Comparison of ENCODE assay signal across 8 cellular contexts in genomic region chr1:206479164-206480125, GRCh38. TPM values are rescaled to one million over a fixed set of nuclear protein-coding genes. Genes with fewer than 3 reads are reported as not detected.
DNase-seq lines count a peak whose midpoint lies in the region; ATAC-seq, FAIRE-seq and TF ChIP-seq lines count a peak whose summit lies in the region.

No MANE protein-coding gene starts in this region.

- H3K27me3 ChIP-seq in adrenal gland (no peaks in the 10 kb centered on the region), right cardiac atrium (ENCODE audit: control insufficient read depth, insufficient read depth) (no peaks in the 10 kb centered on the region), small intestine (ENCODE audit: control insufficient read depth in 2 of 2, insufficient read depth in 2 of 2, low read length in 2 of 2) (no peaks in the 10 kb centered on the region)

- peak; percentile 55 to 87 (median 78) for TF ChIP-seq CTCF in adrenal gland (IDR thresholded peaks at IDR 0.05)

- no peak overlapping the region for H3K27ac ChIP-seq in adrenal gland
- H3K27ac ChIP-seq in right cardiac atrium (ENCODE audit: low read length): no peak overlapping the region
- no peak overlapping the region for H3K27ac ChIP-seq in small intestine (ENCODE audit: low read depth in 1 of 2, low read length in 1 of 2)

- H3K36me3 ChIP-seq in adrenal gland (replicated peaks in 1 of 2): peaks cover 0 to 4% of the 10 kb centered on the region in 2 donors
- peaks cover 0 to 6% of the 10 kb centered on the region in 2 donors for H3K36me3 ChIP-seq in small intestine (ENCODE audit: control insufficient read depth in 2 of 2, insufficient read depth in 2 of 2, low read length in 2 of 2)

- H3K9me3 ChIP-seq in adrenal gland (replicated peaks in 1 of 3) (no peaks in the 10 kb centered on the region), right cardiac atrium (ENCODE audit: control insufficient read depth, low read length) (no peaks in the 10 kb centered on the region), small intestine (ENCODE audit: control insufficient read depth, low read depth) (no peaks in the 10 kb centered on the region)

- no peak for TF ChIP-seq POLR2A in adrenal gland (IDR thresholded peaks at IDR 0.05)

- peak; percentile 76 to 77 for DNase-seq in NCI-H524 (lab: John Stamatoyannopoulos, UW)
- no peak for DNase-seq in NCI-H524 treated with DMSO at 0.1 percent for 48 hours (lab: John Stamatoyannopoulos, UW)
- peak; percentile 8 for DNase-seq in NCI-H146 treated with DMSO at 0.1 percent for 48 hours (lab: John Stamatoyannopoulos, UW; ENCODE audit: unreplicated experiment)
- peak in 4 of 5 experiments; percentile 31 to 71 (median 56) for DNase-seq in T-helper 2 cell
- peak; percentile 68 to 93 (median 83) for DNase-seq in adrenal gland
- DNase-seq in right cardiac atrium: peak; percentile 79 to 89 (median 81)
- DNase-seq in small intestine: peak; percentile 64

- H3K4me1 ChIP-seq in adrenal gland (replicated peaks in 1 of 2) (no peaks in the 10 kb centered on the region), right cardiac atrium (ENCODE audit: control insufficient read depth, insufficient read depth, low read length) (no peaks in the 10 kb centered on the region), small intestine (ENCODE audit: control insufficient read depth in 2 of 2, insufficient read depth in 1 of 2, low read depth in 1 of 2, low read length in 1 of 2) (no peaks in the 10 kb centered on the region)

- intact Hi-C loops in adrenal gland (cut with DNase I) (loop anchor here (10.0 kb wide), 2 partner anchors 185 to 435 kb away; no protein-coding TSS in a partner anchor), right cardiac atrium (cut with DNase I) (loop anchor here in 2 of 4 donors (5.0 to 10.0 kb wide), 3 partner anchors 103 to 435 kb away; no protein-coding TSS in a partner anchor)

- ATAC-seq in right cardiac atrium (peak; percentile 44 to 61), GM19395 (IDR thresholded peaks at IDR 0.05; ENCODE audit: unreplicated experiment) (no peak)

- FAIRE-seq in small intestine (lab: Jason Lieb, UNC): no peak

- no peak overlapping the region for H3K4me3 ChIP-seq in adrenal gland
- H3K4me3 ChIP-seq in right cardiac atrium (ENCODE audit: low read length): no peak overlapping the region
- no peak overlapping the region for H3K4me3 ChIP-seq in small intestine (ENCODE audit: low read depth in 1 of 2, low read length in 2 of 2)

- WGBS in adrenal gland, 4 donors: 57 to 80% (median 72%) methylated on average over 7 to 14 of the region's 14 CpGs
- WGBS in right cardiac atrium: 77% methylated on average over 14 of the region's 14 CpGs
- WGBS in small intestine, 3 donors: 78 to 83% (median 80%) methylated on average over 14 of the region's 14 CpGs

RNA-seq across cellular contexts. Expression of gene IKBKE, which starts 9.2 kb away (rescaled TPM):
- total RNA-seq in adrenal gland (10 to 100 TPM in 1 of 8 donors, 1 to 10 TPM in 7; 3.6 to 11.1 (median 7.7) TPM), right cardiac atrium (1 to 10 TPM; 1.1 to 2.0 (median 1.5) TPM)
- polyA plus RNA-seq in adrenal gland (1 to 10 TPM; 2.9 to 5.1 (median 3.5) TPM), right cardiac atrium (0.54 TPM), small intestine (1 to 10 TPM; 4.1 to 8.7 (median 5.6) TPM)

RNA-seq across cellular contexts. Expression of gene RASSF5, which starts 27.9 kb away (rescaled TPM):
- total RNA-seq in adrenal gland (10 to 100 TPM; 22.8 to 57.9 (median 38.7) TPM), right cardiac atrium (10 to 100 TPM; 17.4 to 29.0 (median 22.0) TPM)
- polyA plus RNA-seq in adrenal gland (10 to 100 TPM in 2 of 3 donors, 1 to 10 TPM in 1; 9.3 to 25.2 (median 10.4) TPM), right cardiac atrium (9.3 TPM), small intestine (1 to 10 TPM; 1.6 to 7.3 (median 3.2) TPM)
